ENCODE assay signal across 3 cellular contexts in the genomic region with DNA sequence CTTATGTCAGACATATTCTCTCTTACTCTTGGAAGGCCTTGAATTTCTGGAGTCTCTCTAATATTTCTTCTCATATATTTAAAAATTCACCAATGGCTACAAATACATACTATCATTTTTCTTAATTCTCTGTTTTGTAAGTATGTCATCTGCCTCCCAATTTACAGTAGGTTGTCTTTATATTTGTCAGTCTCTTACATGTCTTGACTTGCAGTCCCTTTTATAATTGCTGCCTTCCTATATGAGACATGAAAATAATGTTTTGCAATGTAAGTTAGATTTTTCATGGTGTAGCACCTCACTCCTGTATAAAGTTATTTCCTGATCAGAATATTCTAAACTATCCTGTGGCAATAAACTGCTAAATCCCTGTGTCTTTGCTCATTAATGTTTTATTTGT.
DNase-seq lines count a peak whose midpoint lies in the region; ATAC-seq, FAIRE-seq and TF ChIP-seq lines count a peak whose summit lies in the region.
"Not testable (repeated sequence)": the region's sequence is repeated elsewhere in the genome, so short reads cannot be mapped to it uniquely, and the experiment has no call there.

No MANE protein-coding gene starts in this region.

- BruUV-seq in GM12878 (replicated peaks; lab: Mats Ljungman, UMichigan), result not testable (repeated sequence)

- intact Hi-C loops in GM12878 (cut with micrococcal nuclease; ENCODE audit: unreplicated experiment), result not testable (repeated sequence)

- CTCF ChIA-PET in GM12878 (lab: Yijun Ruan, JAX), result not testable (repeated sequence)

- not testable (repeated sequence) for H3K9me3 ChIP-seq in GM12878 (replicated peaks; ENCODE audit: control insufficient read depth, insufficient read depth, low read length)

- ATAC-seq in GM12878, result not testable (repeated sequence)

- not testable (repeated sequence) for TF ChIP-seq POLR2A in GM12878 (IDR thresholded peaks at IDR 0.05; ENCODE audit: low read depth, low read length)

- not testable (repeated sequence) for TF ChIP-seq CTCF in GM12878 (IDR thresholded peaks at IDR 0.05 in 2 of 3, conservative IDR thresholded peaks at IDR 0.05 in 1 of 3; ENCODE audit: control insufficient read depth in 2 of 3, extremely low read depth in 1 of 3, insufficient read depth in 1 of 3, low read depth in 3 of 3, low read length in 3 of 3); bronchial epithelial cell (IDR thresholded peaks at IDR 0.05; ENCODE audit: insufficient read depth, low read length, severe bottlenecking); epithelial cell of esophagus (IDR thresholded peaks at IDR 0.05; ENCODE audit: insufficient read depth, low read depth, low read length, missing control alignments)

- POLR2A ChIA-PET in GM12878 (lab: Charles Lee), result not testable (repeated sequence)

- DNase-seq in GM12878 (ENCODE audit: low read depth, low spot score), result not testable (repeated sequence)
- DNase-seq in bronchial epithelial cell (ENCODE audit: low read depth), result peak; percentile 58
- DNase-seq in epithelial cell of esophagus (ENCODE audit: low read depth), result peak; percentile 54

- not testable (repeated sequence) for H3K79me2 ChIP-seq in GM12878 (ENCODE audit: control insufficient read depth, insufficient read depth, low read length)

- not testable (repeated sequence) for TF ChIP-seq EP300 in GM12878 (IDR thresholded peaks at IDR 0.05; ENCODE audit: borderline replicate concordance in 1 of 2, control insufficient read depth in 1 of 2, low read depth in 2 of 2, low read length in 2 of 2)

- not testable (repeated sequence) for H3K36me3 ChIP-seq in GM12878 (ENCODE audit: control insufficient read depth in 2 of 2, insufficient read depth in 2 of 2, low read length in 1 of 2); bronchial epithelial cell (ENCODE audit: control insufficient read depth, insufficient read depth, low read length)

- not testable (repeated sequence) for H3K4me3 ChIP-seq in GM12878; bronchial epithelial cell (ENCODE audit: low read depth, low read length); epithelial cell of esophagus (ENCODE audit: low read length)

- RAD21 ChIA-PET in GM12878 (lab: Charles Lee; ENCODE audit: unreplicated experiment), result not testable (repeated sequence)

- in situ Hi-C loops in GM12878 (cut with MboI), result not testable (repeated sequence)

- SMC1A ChIA-PET in GM12878 (lab: Charles Lee; ENCODE audit: uncharacterized antibody, unreplicated experiment), result not testable (repeated sequence)

- H2AFZ ChIP-seq in GM12878 (ENCODE audit: control insufficient read depth, low read depth, low read length), result not testable (repeated sequence)

- not testable (repeated sequence) for TF ChIP-seq RAD21 in GM12878 (IDR thresholded peaks at IDR 0.05; ENCODE audit: insufficient read depth, low read depth, low read length)

- not testable (repeated sequence) for H3K9ac ChIP-seq in GM12878 (ENCODE audit: control insufficient read depth, insufficient read depth, low read length)

- FAIRE-seq in GM12878 (lab: Jason Lieb, UNC), result peak; percentile 35
- FAIRE-seq in bronchial epithelial cell (lab: Jason Lieb, UNC), result not testable (repeated sequence)

- H3K4me1 ChIP-seq in GM12878 (ENCODE audit: control insufficient read depth, insufficient read depth, low read length), result not testable (repeated sequence)

- H4K20me1 ChIP-seq in GM12878 (ENCODE audit: control insufficient read depth, insufficient read depth), result not testable (repeated sequence)

- not testable (repeated sequence) for H3K27ac ChIP-seq in GM12878 (ENCODE audit: control insufficient read depth, insufficient read depth)

- not testable (repeated sequence) for H3K4me2 ChIP-seq in GM12878 (ENCODE audit: control insufficient read depth, insufficient read depth)

- not testable (repeated sequence) for H3K27me3 ChIP-seq in GM12878 (replicated peaks in 1 of 2; ENCODE audit: control insufficient read depth in 2 of 2, insufficient read depth in 2 of 2, low read length in 1 of 2); bronchial epithelial cell (ENCODE audit: control insufficient read depth, insufficient read depth, low read length)
